1 cellular context compared by ENCODE assay signal in genomic region chr3:120348981-120349818, GRCh38.
TF ChIP-seq lines count a peak whose summit lies in the region.

Gene LRRC58 (minus strand): TSS chr3:120349354. CDS start chr3:120349243, 111 bp downstream.

TF ChIP-seq in K562, 482 proteins besides CTCF, POLR2A, EP300 and RAD21 (continued from another document):
- TF ChIP-seq MGA (IDR thresholded peaks at IDR 0.05) (peak; percentile 84), E2F1 (CRISPR knock-in tag; IDR thresholded peaks at IDR 0.05) (0 out of 2 replicates have a peak, but pooled peaks have one; percentile 67), TARDBP (IDR thresholded peaks at IDR 0.05) (0 out of 2 replicates have a peak, but pooled peaks have one; percentile 53), ZNF507 (tag; conservative IDR thresholded peaks at IDR 0.05) (no peak), PBX2 (CRISPR knock-in tag; IDR thresholded peaks at IDR 0.05; ENCODE audit: low read depth) (no peak), PBX2 (tag; conservative IDR thresholded peaks at IDR 0.05; ENCODE audit: low read depth) (0 out of 2 replicates have a peak, but pooled peaks have one; percentile 8), PHF20 (IDR thresholded peaks at IDR 0.05; ENCODE audit: partially characterized antibody) (peak; percentile 50), SMAD3 (CRISPR knock-in tag; conservative IDR thresholded peaks at IDR 0.05) (no peak), ATF4 (CRISPR knock-in tag; IDR thresholded peaks at IDR 0.05) (0 out of 2 replicates have a peak, but pooled peaks have one; percentile 10), HCFC1 (IDR thresholded peaks at IDR 0.05; ENCODE audit: low read depth, low read length) (peak; percentile 56; the same call in 1 of the 2 replicates), GABPA (tag; conservative IDR thresholded peaks at IDR 0.05; ENCODE audit: low read depth) (peak; percentile 95), SETDB1 (IDR thresholded peaks at IDR 0.05; ENCODE audit: low read length) (no peak), CEBPZ (IDR thresholded peaks at IDR 0.05; ENCODE audit: borderline replicate concordance, low read depth, low read length) (no peak), MEIS2 (IDR thresholded peaks at IDR 0.05; ENCODE audit: partially characterized antibody) (peak; percentile 54)
